8 cellular contexts compared by ENCODE assay signal in genomic region chr11:67505605-67506396, GRCh38. TPM values are rescaled to one million over a fixed set of nuclear protein-coding genes. Genes with fewer than 3 reads are reported as not detected.
DNase-seq lines count a peak whose midpoint lies in the region; ATAC-seq and TF ChIP-seq lines count a peak whose summit lies in the region.

No MANE protein-coding gene starts in this region.

- no TSS peak for BruUV-seq in OCI-LY7 (replicated peaks; lab: Mats Ljungman, UMichigan)

- POLR2A ChIA-PET in OCI-LY7 (lab: Charles Lee), result interaction anchor here (0.7 kb wide), 1 partner anchor 33 kb away, joined by 3 read pairs; no protein-coding TSS in a partner anchor

- intact Hi-C loops in OCI-LY7 (cut with micrococcal nuclease; ENCODE audit: unreplicated experiment), result loop anchor here (1.0 to 5.0 kb wide), 10 partner anchors 21 to 238 kb away; partner anchors contain the start of genes GRK2, GSTP1, POLD4 and PTPRCAP

- H3K9me3 ChIP-seq in ES-I3 (ENCODE audit: control insufficient read depth, insufficient read depth, low read length), result no peaks in the 10 kb centered on the region
- no peaks in the 10 kb centered on the region for H3K9me3 ChIP-seq in HUES64 (ENCODE audit: insufficient read depth, low read depth, low read length)
- no peaks in the 10 kb centered on the region for H3K9me3 ChIP-seq in OCI-LY7 (ENCODE audit: low read length)
- no peaks in the 10 kb centered on the region for H3K9me3 ChIP-seq in mononuclear cell (ENCODE audit: low read depth, low read length)

- TF ChIP-seq CTCF in OCI-LY7 (conservative IDR thresholded peaks at IDR 0.05; ENCODE audit: low read length), result peak; percentile 94

- H3K9ac ChIP-seq in ES-I3 (ENCODE audit: low read depth, low read length) (peak overlapping the region; percentile 83; the same call in 1 of the 2 replicates), HUES64 (ENCODE audit: low read depth, low read length) (no peak overlapping the region)

- no peak for ATAC-seq in HG03460 (IDR thresholded peaks at IDR 0.05; ENCODE audit: unreplicated experiment)

- H2AFZ ChIP-seq in OCI-LY7 (ENCODE audit: low read length), result no peak overlapping the region

- CTCF ChIA-PET in OCI-LY7 (lab: Charles Lee; ENCODE audit: unreplicated experiment), result no interaction called here

- H3K79me2 ChIP-seq in OCI-LY7 (ENCODE audit: insufficient read depth, low read depth, low read length), result peaks cover 19% of the 10 kb centered on the region

- H3K4me1 ChIP-seq in ES-I3 (ENCODE audit: insufficient read depth, low read length) (peaks cover 7% of the 10 kb centered on the region; the same call in 1 of the 2 replicates), HUES64 (ENCODE audit: insufficient read depth, low read length) (peaks cover 9% of the 10 kb centered on the region), OCI-LY7 (ENCODE audit: insufficient read depth, low read length, poor library complexity, severe bottlenecking) (peaks cover 38% of the 10 kb centered on the region), mononuclear cell (ENCODE audit: insufficient read depth, low read length) (peaks cover 65% of the 10 kb centered on the region)

- 36% methylated on average over 17 of the region's 17 CpGs for WGBS in HUES64

- H3K27ac ChIP-seq in HUES64 (ENCODE audit: low read depth, low read length) (peak overlapping the region; percentile 68; the same call in 1 of the 2 replicates), OCI-LY7 (ENCODE audit: low read depth, low read length, poor library complexity, severe bottlenecking) (peak overlapping the region; percentile 70)

- H3K27me3 ChIP-seq in HUES64 (ENCODE audit: insufficient read depth, low read length) (peaks cover 11% of the 10 kb centered on the region), mononuclear cell (ENCODE audit: insufficient read depth, low read length) (no peaks in the 10 kb centered on the region)

- peak; percentile 90 for DNase-seq in OCI-LY7 (ENCODE audit: low spot score)
- DNase-seq in activated T-cell treated with anti-CD3 and anti-CD28 coated beads for 24 hours (ENCODE audit: low read depth), result peak; percentile 85
- DNase-seq in epidermal melanocyte (ENCODE audit: insufficient read length, low spot score), result peak; percentile 91
- peak; percentile 86 to 93 for DNase-seq in stimulated activated CD8-positive, alpha-beta memory T cell treated with anti-CD3 and anti-CD28 coated beads, Interleukin-15, amount 100 ng/mL, for 48 hours (ENCODE audit: low read depth in 2 of 2)

- peak overlapping the region; percentile 72; the same call in 1 of the 2 replicates for H3K4me3 ChIP-seq in HUES64 (ENCODE audit: low read length)
- H3K4me3 ChIP-seq in OCI-LY7 (ENCODE audit: low read depth, low read length, poor library complexity, severe bottlenecking), result peak overlapping the region; percentile 88
- peak overlapping the region; percentile 74 for H3K4me3 ChIP-seq in mononuclear cell (ENCODE audit: low read length)

- H4K20me1 ChIP-seq in OCI-LY7 (ENCODE audit: insufficient read depth, low read length), result 0 out of 2 replicates have a peak, but pooled peaks cover 9% of the 10 kb centered on the region

- H3K9me2 ChIP-seq in OCI-LY7 (ENCODE audit: insufficient read depth, low read length), result no peaks in the 10 kb centered on the region

- no peaks in the 10 kb centered on the region for H3K36me3 ChIP-seq in ES-I3 (ENCODE audit: insufficient read depth, low read length)
- peaks cover 10% of the 10 kb centered on the region; the same call in 1 of the 2 replicates for H3K36me3 ChIP-seq in HUES64 (ENCODE audit: insufficient read depth, low read length)
- peaks cover 15% of the 10 kb centered on the region; the same call in 1 of the 2 replicates for H3K36me3 ChIP-seq in OCI-LY7 (ENCODE audit: insufficient read depth, low read length)

- peak overlapping the region; percentile 97 for H3K4me2 ChIP-seq in OCI-LY7 (ENCODE audit: low read length)

RNA-seq across cellular contexts. Expression of gene PITPNM1, which starts 0.6 kb away (rescaled TPM):
- polyA plus RNA-seq in HUES64 (2013, experiment 1 of 2), result 20.1 TPM
- polyA plus RNA-seq in HUES64 (2013, experiment 2 of 2), result 24.5 TPM
- total RNA-seq in OCI-LY7 (2014; rRNA removed; shearing (Covaris generic)), result 37.2 and 43.5 TPM in 2 replicates
- total RNA-seq in OCI-LY7 (2022) (45.6 and 51.3 TPM in 2 replicates), mononuclear cell (62.0 TPM)

RNA-seq across cellular contexts. Expression of gene CDK2AP2, which starts 2.2 kb away (rescaled TPM):
- polyA plus RNA-seq in HUES64 (2013, experiment 1 of 2), result 36.9 TPM
- polyA plus RNA-seq in HUES64 (2013, experiment 2 of 2), result 40.3 TPM
- 57.0 and 71.5 TPM in 2 replicates for total RNA-seq in OCI-LY7 (2014; rRNA removed; shearing (Covaris generic))
- total RNA-seq in OCI-LY7 (2022) (83.9 and 90.2 TPM in 2 replicates), mononuclear cell (9.7 TPM)

RNA-seq across cellular contexts. Expression of gene CABP2, which starts 17.4 kb away (rescaled TPM):
- not detected for polyA plus RNA-seq in HUES64 (2013, experiment 1 of 2)
- not detected for polyA plus RNA-seq in HUES64 (2013, experiment 2 of 2)
- total RNA-seq in OCI-LY7 (2014; rRNA removed; shearing (Covaris generic)), result not detected in 2 replicates
- total RNA-seq in OCI-LY7 (2022) (not detected in 2 replicates), mononuclear cell (not detected)

RNA-seq across cellular contexts. Expression of gene AIP, which starts 23.0 kb away (rescaled TPM):
- 18.9 TPM for polyA plus RNA-seq in HUES64 (2013, experiment 1 of 2)
- 22.9 TPM for polyA plus RNA-seq in HUES64 (2013, experiment 2 of 2)
- total RNA-seq in OCI-LY7 (2014; rRNA removed; shearing (Covaris generic)), result 123 and 125 TPM in 2 replicates
- 112 and 116 TPM in 2 replicates for total RNA-seq in OCI-LY7 (2022)
- 77.2 TPM for total RNA-seq in mononuclear cell

RNA-seq across cellular contexts. Expression of gene TMEM134, which starts 36.8 kb away (rescaled TPM):
- polyA plus RNA-seq in HUES64 (2013, experiment 1 of 2), result 26.9 TPM
- 45.5 TPM for polyA plus RNA-seq in HUES64 (2013, experiment 2 of 2)
- total RNA-seq in OCI-LY7 (2014; rRNA removed; shearing (Covaris generic)), result 26.8 and 38.8 TPM in 2 replicates
- total RNA-seq in OCI-LY7 (2022), result 76.9 and 86.9 TPM in 2 replicates
- total RNA-seq in mononuclear cell, result 18.4 TPM
